Comparison of ENCODE assay signal across 9 cellular contexts in genomic region chr10:35635576-35635975, GRCh38. TPM values are rescaled to one million over a fixed set of nuclear protein-coding genes. Genes with fewer than 3 reads are reported as not detected.
DNase-seq lines count a peak whose midpoint lies in the region; ATAC-seq, FAIRE-seq and TF ChIP-seq lines count a peak whose summit lies in the region.
"Had no signal": no experiment of that assay in that cellular context is flagged by ENCODE, and none has a peak within 500 bp of the region (broad histone marks: within the 10 kb centered on the region; RNA-seq: fewer than 3 reads in every experiment).

No MANE protein-coding gene starts in this region.

- H3K36me3 ChIP-seq in pancreas = no peaks in the 10 kb centered on the region

- peak; percentile 84 for TF ChIP-seq CTCF in CD4-positive, alpha-beta T cell (IDR thresholded peaks at IDR 0.05)
- peak; percentile 58 to 85 (median 82) for TF ChIP-seq CTCF in pancreas (IDR thresholded peaks at IDR 0.05)

- H3K4me1 Mint-ChIP-seq in CD4-positive, alpha-beta T cell (ENCODE audit: low read depth) = peaks cover 15% of the 10 kb centered on the region

- no peak overlapping the region for H3K4me3 Mint-ChIP-seq in CD4-positive, alpha-beta T cell
- H3K4me3 Mint-ChIP-seq: T-helper 1 cell treated with Interleukin-12 subunit alpha and Interleukin-12 subunit beta and Interleukin-4 antibody, amounts not matched to agents 30 μg/mL and 1 μg/mL, for 36 hours had no signal

- DNase-seq in CD4-positive, alpha-beta T cell = peak in 2 of 10 experiments; percentile 22 to 30
- DNase-seq in NCI-H460 (ENCODE audit: extremely low read depth, low read depth) = peak; percentile 71
- peak; percentile 34 to 41 for DNase-seq in activated T-cell treated with anti-CD3 and anti-CD28 coated beads, Interleukin-2, amount 50 U/mL, for 48 hours
- DNase-seq in globus pallidus (ENCODE audit: low spot score) = peak; percentile 68
- DNase-seq in pancreas = peak in 3 of 6 donors; percentile 20 to 59 (median 28)
- DNase-seq in activated CD4-positive, CD25-positive, alpha-beta regulatory T cell (lab: John Stamatoyannopoulos, UW) = no peak

- no peak for FAIRE-seq in pancreas (lab: Jason Lieb, UNC)

- H3K4me1 ChIP-seq in pancreas = no peaks in the 10 kb centered on the region

- no peaks in the 10 kb centered on the region for H3K9me3 ChIP-seq in CD4-positive, alpha-beta T cell (ENCODE audit: control insufficient read depth, low read length)
- no peaks in the 10 kb centered on the region for H3K9me3 ChIP-seq in pancreas

- CTCF ChIA-PET in CD4-positive, alpha-beta T cell (lab: Charles Lee) = interaction anchor here (0.8 to 0.9 kb wide), 3 partner anchors 9 to 24 kb away, joined by 3 to 4 read pairs (median 3); no protein-coding TSS in a partner anchor

- 8 to 11% methylated on average over 6 of the region's 6 CpGs for WGBS in pancreas, 2 donors

- POLR2A ChIA-PET in CD4-positive, alpha-beta T cell (lab: Charles Lee) = no interaction called here

- no peaks in the 10 kb centered on the region for H3K9me3 Mint-ChIP-seq in CD4-positive, alpha-beta T cell
- H3K9me3 Mint-ChIP-seq: T-helper 1 cell treated with Interleukin-12 subunit alpha and Interleukin-12 subunit beta and Interleukin-4 antibody, amounts not matched to agents 30 μg/mL and 1 μg/mL, for 36 hours had no signal

- peaks cover 29% of the 10 kb centered on the region for H3K27me3 ChIP-seq in CD4-positive, alpha-beta T cell (ENCODE audit: control insufficient read depth, insufficient read depth, low read length)
- H3K27me3 ChIP-seq in pancreas = no peaks in the 10 kb centered on the region

- H3K36me3 Mint-ChIP-seq in CD4-positive, alpha-beta T cell (ENCODE audit: low read depth) = no peaks in the 10 kb centered on the region

- no peak overlapping the region for H3K27ac Mint-ChIP-seq in CD4-positive, alpha-beta T cell
- H3K27ac Mint-ChIP-seq: T-helper 1 cell treated with Interleukin-12 subunit alpha and Interleukin-12 subunit beta and Interleukin-4 antibody, amounts not matched to agents 30 μg/mL and 1 μg/mL, for 36 hours had no signal

- no peak overlapping the region for H3K27ac ChIP-seq in CD4-positive, alpha-beta T cell (ENCODE audit: low read depth, low read length)
- no peak overlapping the region for H3K27ac ChIP-seq in pancreas

- H3K27me3 Mint-ChIP-seq in CD4-positive, alpha-beta T cell = peaks cover 76% of the 10 kb centered on the region

- no peak overlapping the region for H3K4me3 ChIP-seq in pancreas

- intact Hi-C loops in CD4-positive, alpha-beta T cell (cut with DNase I, micrococcal nuclease) = loop anchor here (5.0 to 10.0 kb wide), 3 partner anchors 401 to 1247 kb away; no protein-coding TSS in a partner anchor
- intact Hi-C loops in pancreas (cut with DNase I) = loop anchor here in 2 of 3 donors (5.0 to 10.0 kb wide), 4 partner anchors 869 to 1249 kb away; no protein-coding TSS in a partner anchor

- ATAC-seq in CD4-positive, alpha-beta T cell (ENCODE audit: poor library complexity) = peak; percentile 78
- ATAC-seq in GM18517 (IDR thresholded peaks at IDR 0.05; ENCODE audit: unreplicated experiment) (peak; percentile 75), HG03196 (IDR thresholded peaks at IDR 0.05; ENCODE audit: unreplicated experiment) (peak; percentile 75), pancreas (peak; percentile 72 to 89 (median 86))

RNA-seq across cellular contexts. Expression of gene FZD8, which starts 6.5 kb away (rescaled TPM):
- 1 to 10 TPM; 2.1 to 2.2 TPM for total RNA-seq in CD4-positive, alpha-beta T cell
- 16.5 and 19.6 TPM in 2 replicates for total RNA-seq in NCI-H460 (2014; rRNA removed; shearing (Covaris generic))
- 11.3 and 11.6 TPM in 2 replicates for polyA plus RNA-seq in NCI-H460 (2014; cell fraction: nucleus; rRNA removed)
- 1 to 10 TPM; 4.3 to 7.8 (median 6.6) TPM for total RNA-seq in pancreas
- 1 to 10 TPM; 2.3 to 3.4 TPM for polyA plus RNA-seq in pancreas

RNA-seq across cellular contexts. Expression of gene GJD4, which starts 30.4 kb away (rescaled TPM):
- total RNA-seq in CD4-positive, alpha-beta T cell = not detected
- total RNA-seq in NCI-H460 (2014; rRNA removed; shearing (Covaris generic)) = not detected in 2 replicates
- polyA plus RNA-seq in NCI-H460 (2014; cell fraction: nucleus; rRNA removed) = not detected in 2 replicates
- total RNA-seq in pancreas = not detected
- polyA plus RNA-seq in pancreas = under 1 TPM in 1 of 2 donors, not detected in 1; 0.11 TPM

Comparison
In these comparisons a context has a peak if more than half of its experiments do, and no peak if none do; other contexts are left out.
1. DNase-seq: peak in NCI-H460 (single experiment), activated T-cell treated with anti-CD3 and anti-CD28 coated beads, Interleukin-2, amount 50 U/mL, for 48 hours (2 of 2) and globus pallidus (single experiment); none in activated CD4-positive, CD25-positive, alpha-beta regulatory T cell (0 of 4).
2. Peak in every context shown above with its lines, with median percentiles within 50 percentile points of each other: ATAC-seq.